12 cellular contexts compared by ENCODE assay signal in the genomic region with DNA sequence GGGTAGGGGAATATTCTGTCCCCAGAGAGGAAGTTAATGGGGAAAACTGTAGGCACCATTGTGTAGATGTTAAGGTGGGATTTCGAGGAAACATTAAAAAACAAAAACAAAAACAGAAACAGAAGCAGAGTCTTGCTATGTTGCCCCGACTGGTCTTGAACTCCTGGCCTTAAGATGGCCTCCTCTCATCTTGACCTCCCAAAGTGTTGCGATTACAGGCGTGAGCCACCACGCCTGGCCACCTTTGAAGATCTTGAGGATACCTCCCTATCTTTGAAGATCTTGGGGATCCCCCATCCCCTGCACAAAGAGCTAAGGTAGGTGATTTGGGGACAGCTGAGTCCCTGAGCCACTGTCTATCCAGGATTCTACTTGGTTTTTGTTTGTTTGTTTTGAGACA. TPM values are rescaled to one million over a fixed set of nuclear protein-coding genes. Genes with fewer than 3 reads are reported as not detected.
A peak's percentile ranks its signal among the peaks of the same experiment; 100 is the strongest.
DNase-seq lines count a peak whose midpoint lies in the region; ATAC-seq, FAIRE-seq and TF ChIP-seq lines count a peak whose summit lies in the region.
"Had no signal": no experiment of that assay in that cellular context is flagged by ENCODE, and none has a peak within 500 bp of the region (broad histone marks: within the 10 kb centered on the region; RNA-seq: fewer than 3 reads in every experiment).

No MANE protein-coding gene starts in this region.

- no peak for TF ChIP-seq POLR2A in GM12892 (IDR thresholded peaks at IDR 0.05; ENCODE audit: low read depth, low read length)

- H3K36me3 Mint-ChIP-seq in CD8-positive, alpha-beta T cell, result peaks cover 21% of the 10 kb centered on the region
- H3K36me3 Mint-ChIP-seq in activated CD8-positive, alpha-beta T cell treated with anti-CD3 and anti-CD28 coated beads for 36 hours (ENCODE audit: low read depth), result peaks cover 6% of the 10 kb centered on the region
- H3K36me3 Mint-ChIP-seq in naive thymus-derived CD4-positive, alpha-beta T cell, result peaks cover 0 to 3% (median 0%) of the 10 kb centered on the region in 5 donors

- CTCF ChIA-PET in CD8-positive, alpha-beta T cell (lab: Charles Lee), result no interaction called here
- CTCF ChIA-PET in activated CD8-positive, alpha-beta T cell treated with anti-CD3 and anti-CD28 coated beads for 36 hours (lab: Charles Lee), result interaction anchor here (0.9 to 1.5 kb wide), 4 partner anchors 50 to 138 kb away, joined by 3 to 4 read pairs (median 3); a partner anchor contains a TSS
- CTCF ChIA-PET in naive thymus-derived CD4-positive, alpha-beta T cell (lab: Charles Lee), result interaction anchor here (0.6 to 1.1 kb wide), 2 partner anchors 17 to 49 kb away, joined by 4 read pairs; no protein-coding TSS in a partner anchor

- H3K27ac ChIP-seq in CD8-positive, alpha-beta T cell (ENCODE audit: low read depth, low read length), result peak overlapping the region; percentile 64
- peak overlapping the region; percentile 80 for H3K27ac ChIP-seq in naive thymus-derived CD4-positive, alpha-beta T cell (ENCODE audit: low read depth, low read length)
- H3K27ac ChIP-seq: right atrium auricular region had no signal

- DNase-seq in CD8-positive, alpha-beta T cell, result no peak
- no peak for DNase-seq in GM12892 (ENCODE audit: insufficient read length)
- DNase-seq in activated CD8-positive, alpha-beta T cell treated with anti-CD3 and anti-CD28 coated beads for 36 hours, result no peak
- no peak for DNase-seq in naive thymus-derived CD4-positive, alpha-beta T cell
- no peak for DNase-seq in islet precursor cell
- no peak for DNase-seq in dedifferentiated amniotic fluid mesenchymal stem cell (ENCODE audit: extremely low spot score)
- DNase-seq: NCI-H2081, NCI-H82 had no signal

- H3K4me3 Mint-ChIP-seq in CD8-positive, alpha-beta T cell, result peak overlapping the region; percentile 95
- H3K4me3 Mint-ChIP-seq in activated CD8-positive, alpha-beta T cell treated with anti-CD3 and anti-CD28 coated beads for 36 hours, result peak overlapping the region; percentile 96
- peak overlapping the region; percentile 93 to 100 (median 98) for H3K4me3 Mint-ChIP-seq in naive thymus-derived CD4-positive, alpha-beta T cell

- H3K4me3 ChIP-seq in CD8-positive, alpha-beta T cell (ENCODE audit: low read depth, low read length), result no peak overlapping the region
- peak overlapping the region; percentile 57 for H3K4me3 ChIP-seq in naive thymus-derived CD4-positive, alpha-beta T cell (ENCODE audit: low read length)
- H3K4me3 ChIP-seq: right atrium auricular region had no signal

- no peaks in the 10 kb centered on the region for H3K27me3 ChIP-seq in CD8-positive, alpha-beta T cell (ENCODE audit: insufficient read depth, low read length)
- no peaks in the 10 kb centered on the region for H3K27me3 ChIP-seq in naive thymus-derived CD4-positive, alpha-beta T cell (ENCODE audit: control insufficient read depth in 2 of 2, insufficient read depth in 2 of 2, low read length in 2 of 2)
- H3K27me3 ChIP-seq: right atrium auricular region had no signal

- peak overlapping the region; percentile 87 for H3K27ac Mint-ChIP-seq in CD8-positive, alpha-beta T cell
- peak overlapping the region; percentile 95 for H3K27ac Mint-ChIP-seq in activated CD8-positive, alpha-beta T cell treated with anti-CD3 and anti-CD28 coated beads for 36 hours
- H3K27ac Mint-ChIP-seq in naive thymus-derived CD4-positive, alpha-beta T cell, result peak overlapping the region; percentile 65 to 98 (median 95)

- H3K4me1 Mint-ChIP-seq in CD8-positive, alpha-beta T cell (ENCODE audit: low read depth), result peaks cover 26% of the 10 kb centered on the region
- peaks cover 35% of the 10 kb centered on the region for H3K4me1 Mint-ChIP-seq in activated CD8-positive, alpha-beta T cell treated with anti-CD3 and anti-CD28 coated beads for 36 hours (ENCODE audit: low read depth)
- H3K4me1 Mint-ChIP-seq in naive thymus-derived CD4-positive, alpha-beta T cell, result peaks cover 11 to 41% (median 30%) of the 10 kb centered on the region in 7 donors

- intact Hi-C loops in CD8-positive, alpha-beta T cell (cut with DNase I, micrococcal nuclease), result no loop called here
- intact Hi-C loops in activated CD8-positive, alpha-beta T cell treated with anti-CD3 and anti-CD28 coated beads for 36 hours (cut with micrococcal nuclease), result loop anchor here (10.0 kb wide), 1 partner anchor 45 kb away; a partner anchor contains a TSS
- intact Hi-C loops in naive thymus-derived CD4-positive, alpha-beta T cell (cut with micrococcal nuclease), result loop anchor here in 1 of 2 donors (1.0 kb wide), 1 partner anchor 71 kb away; no protein-coding TSS in a partner anchor

- no peaks in the 10 kb centered on the region for H3K27me3 Mint-ChIP-seq in CD8-positive, alpha-beta T cell (ENCODE audit: low read depth)
- no peaks in the 10 kb centered on the region for H3K27me3 Mint-ChIP-seq in activated CD8-positive, alpha-beta T cell treated with anti-CD3 and anti-CD28 coated beads for 36 hours
- no peaks in the 10 kb centered on the region for H3K27me3 Mint-ChIP-seq in naive thymus-derived CD4-positive, alpha-beta T cell

- no peaks in the 10 kb centered on the region for H3K9me3 ChIP-seq in CD8-positive, alpha-beta T cell (ENCODE audit: low read length)
- H3K9me3 ChIP-seq in naive thymus-derived CD4-positive, alpha-beta T cell (ENCODE audit: control insufficient read depth in 2 of 3, low read length in 3 of 3), result no peaks in the 10 kb centered on the region
- H3K9me3 ChIP-seq: right atrium auricular region had no signal

- H3K4me1 ChIP-seq in CD8-positive, alpha-beta T cell (ENCODE audit: insufficient read depth, low read length), result peaks cover 26% of the 10 kb centered on the region
- H3K4me1 ChIP-seq in naive thymus-derived CD4-positive, alpha-beta T cell (ENCODE audit: control insufficient read depth in 2 of 2, insufficient read depth in 2 of 2, low read length in 2 of 2), result peaks cover 17 to 25% of the 10 kb centered on the region in 2 donors

- H3K9me3 Mint-ChIP-seq in CD8-positive, alpha-beta T cell, result no peaks in the 10 kb centered on the region
- no peaks in the 10 kb centered on the region for H3K9me3 Mint-ChIP-seq in activated CD8-positive, alpha-beta T cell treated with anti-CD3 and anti-CD28 coated beads for 36 hours
- no peaks in the 10 kb centered on the region for H3K9me3 Mint-ChIP-seq in naive thymus-derived CD4-positive, alpha-beta T cell

- no peak for ATAC-seq in CD8-positive, alpha-beta T cell
- no peak for ATAC-seq in activated CD8-positive, alpha-beta T cell treated with anti-CD3 and anti-CD28 coated beads for 36 hours
- no peak for ATAC-seq in naive thymus-derived CD4-positive, alpha-beta T cell
- ATAC-seq in GM21717 (IDR thresholded peaks at IDR 0.05; ENCODE audit: unreplicated experiment) (no peak), GM21529 (IDR thresholded peaks at IDR 0.05; ENCODE audit: unreplicated experiment) (no peak)

- peak; percentile 42 for FAIRE-seq in GM12892 (lab: Jason Lieb, UNC)
- FAIRE-seq: G401.6 had no signal

- peaks cover 8% of the 10 kb centered on the region for H3K36me3 ChIP-seq in CD8-positive, alpha-beta T cell (ENCODE audit: insufficient read depth, low read length)
- peaks cover 0 to 14% (median 0%) of the 10 kb centered on the region in 3 experiments for H3K36me3 ChIP-seq in naive thymus-derived CD4-positive, alpha-beta T cell (ENCODE audit: control insufficient read depth in 2 of 3, insufficient read depth in 3 of 3, low read length in 3 of 3)
- H3K36me3 ChIP-seq: right atrium auricular region had no signal

- no peak for TF ChIP-seq CTCF in CD8-positive, alpha-beta T cell (IDR thresholded peaks at IDR 0.05)
- no peak for TF ChIP-seq CTCF in activated CD8-positive, alpha-beta T cell treated with anti-CD3 and anti-CD28 coated beads for 36 hours (IDR thresholded peaks at IDR 0.05)

- POLR2A ChIA-PET in CD8-positive, alpha-beta T cell (lab: Charles Lee), result interaction anchor here (1.0 kb wide), 2 partner anchors 10 to 17 kb away, joined by 3 read pairs; no protein-coding TSS in a partner anchor
- POLR2A ChIA-PET in activated CD8-positive, alpha-beta T cell treated with anti-CD3 and anti-CD28 coated beads for 36 hours (lab: Charles Lee), result no interaction called here
- POLR2A ChIA-PET in naive thymus-derived CD4-positive, alpha-beta T cell (lab: Charles Lee), result no interaction called here

RNA-seq across cellular contexts. Expression of a gene that starts 0.6 kb away (rescaled TPM):
- 100 to 1,000 TPM; 134 to 140 TPM for total RNA-seq in CD8-positive, alpha-beta T cell
- polyA plus RNA-seq in GM12892 (2012; ENCODE audit: missing spikeins), result 105 TPM
- total RNA-seq in activated CD8-positive, alpha-beta T cell treated with anti-CD3 and anti-CD28 coated beads for 36 hours, result 100 to 1,000 TPM; 106 to 107 TPM
- total RNA-seq in naive thymus-derived CD4-positive, alpha-beta T cell, result 100 to 1,000 TPM; 165 to 202 (median 189) TPM
- 100 to 1,000 TPM; 229 to 244 TPM for polyA plus RNA-seq in naive thymus-derived CD4-positive, alpha-beta T cell

RNA-seq across cellular contexts. Expression of a gene that starts 6.6 kb away (rescaled TPM):
- total RNA-seq in CD8-positive, alpha-beta T cell, result 10 to 100 TPM; 33.3 to 33.6 TPM
- 4.1 TPM for polyA plus RNA-seq in GM12892 (2012; ENCODE audit: missing spikeins)
- total RNA-seq in activated CD8-positive, alpha-beta T cell treated with anti-CD3 and anti-CD28 coated beads for 36 hours, result 100 to 1,000 TPM; 105 to 111 TPM
- total RNA-seq in naive thymus-derived CD4-positive, alpha-beta T cell, result 10 to 100 TPM; 43.2 to 81.1 (median 50.2) TPM
- 10 to 100 TPM; 15.6 to 31.9 TPM for polyA plus RNA-seq in naive thymus-derived CD4-positive, alpha-beta T cell

RNA-seq across cellular contexts. Expression of a gene that starts 24.2 kb away (rescaled TPM):
- 1 to 10 TPM; 3.1 to 4.2 TPM for total RNA-seq in CD8-positive, alpha-beta T cell
- polyA plus RNA-seq in GM12892 (2012; ENCODE audit: missing spikeins), result 10.4 TPM
- total RNA-seq in activated CD8-positive, alpha-beta T cell treated with anti-CD3 and anti-CD28 coated beads for 36 hours, result 10 to 100 TPM in 1 of 2 experiments, 1 to 10 TPM in 1; 8.1 to 14.3 TPM
- 10 to 100 TPM in 2 of 5 experiments, 1 to 10 TPM in 3; 5.7 to 10.5 (median 9.3) TPM for total RNA-seq in naive thymus-derived CD4-positive, alpha-beta T cell
- 10 to 100 TPM; 18.3 to 19.4 TPM for polyA plus RNA-seq in naive thymus-derived CD4-positive, alpha-beta T cell

RNA-seq across cellular contexts. Expression of a gene that starts 30.4 kb away (rescaled TPM):
- 1 to 10 TPM; 1.7 to 1.8 TPM for total RNA-seq in CD8-positive, alpha-beta T cell
- 2.0 TPM for polyA plus RNA-seq in GM12892 (2012; ENCODE audit: missing spikeins)
- 1 to 10 TPM; 3.2 to 3.7 TPM for total RNA-seq in activated CD8-positive, alpha-beta T cell treated with anti-CD3 and anti-CD28 coated beads for 36 hours
- 10 to 100 TPM in 1 of 5 experiments, 1 to 10 TPM in 4; 1.2 to 11.4 (median 6.2) TPM for total RNA-seq in naive thymus-derived CD4-positive, alpha-beta T cell
- polyA plus RNA-seq in naive thymus-derived CD4-positive, alpha-beta T cell, result under 1 TPM in 1 of 2 donors, not detected in 1; 0.22 TPM

RNA-seq across cellular contexts. Expression of a gene that starts 40.4 kb away (rescaled TPM):
- total RNA-seq in CD8-positive, alpha-beta T cell, result 100 to 1,000 TPM; 244 to 250 TPM
- polyA plus RNA-seq in GM12892 (2012; ENCODE audit: missing spikeins), result 197 TPM
- total RNA-seq in activated CD8-positive, alpha-beta T cell treated with anti-CD3 and anti-CD28 coated beads for 36 hours, result 100 to 1,000 TPM; 143 TPM
- total RNA-seq in naive thymus-derived CD4-positive, alpha-beta T cell, result 100 to 1,000 TPM; 224 to 346 (median 284) TPM
- polyA plus RNA-seq in naive thymus-derived CD4-positive, alpha-beta T cell, result 10 to 100 TPM; 45.4 to 55.6 TPM
